Comparison of ENCODE assay signal across 10 cellular contexts in genomic region chr1:21292503-21292990, GRCh38. TPM values are rescaled to one million over a fixed set of nuclear protein-coding genes. Genes with fewer than 3 reads are reported as not detected.
DNase-seq lines count a peak whose midpoint lies in the region; ATAC-seq lines count a peak whose summit lies in the region.
"Had no signal": no experiment of that assay in that cellular context is flagged by ENCODE, and none has a peak within 500 bp of the region (broad histone marks: within the 10 kb centered on the region; RNA-seq: fewer than 3 reads in every experiment).

No MANE protein-coding gene starts in this region.

- peaks cover 79% of the 10 kb centered on the region for H3K4me1 Mint-ChIP-seq in activated CD8-positive, alpha-beta memory T cell treated with anti-CD3 and anti-CD28 coated beads, Interleukin-2, amount 10 ng/mL, durations not matched to agents 7 days and 5 days
- H3K4me1 Mint-ChIP-seq in T-helper 17 cell = peaks cover 52% of the 10 kb centered on the region
- H3K4me1 Mint-ChIP-seq in immature natural killer cell = peaks cover 54 to 61% of the 10 kb centered on the region in 2 donors

- peaks cover 41% of the 10 kb centered on the region for H3K4me1 ChIP-seq in SJCRH30

- H3K36me3 Mint-ChIP-seq in activated CD8-positive, alpha-beta memory T cell treated with anti-CD3 and anti-CD28 coated beads, Interleukin-2, amount 10 ng/mL, durations not matched to agents 7 days and 5 days = no peaks in the 10 kb centered on the region
- H3K36me3 Mint-ChIP-seq in T-helper 17 cell (ENCODE audit: low read depth) (peaks cover 4% of the 10 kb centered on the region), immature natural killer cell (peaks cover 0 to 7% (median 0%) of the 10 kb centered on the region in 3 donors)

- H3K27me3 ChIP-seq in SJCRH30 = no peaks in the 10 kb centered on the region

- no peaks in the 10 kb centered on the region for H3K27me3 Mint-ChIP-seq in activated CD8-positive, alpha-beta memory T cell treated with anti-CD3 and anti-CD28 coated beads, Interleukin-2, amount 10 ng/mL, durations not matched to agents 7 days and 5 days
- H3K27me3 Mint-ChIP-seq in T-helper 17 cell (no peaks in the 10 kb centered on the region), immature natural killer cell (ENCODE audit: low read depth in 3 of 3) (peaks cover 2 to 12% (median 3%) of the 10 kb centered on the region in 3 donors)

- H3K9me3 Mint-ChIP-seq in activated CD8-positive, alpha-beta memory T cell treated with anti-CD3 and anti-CD28 coated beads, Interleukin-2, amount 10 ng/mL, durations not matched to agents 7 days and 5 days (ENCODE audit: low read depth) = no peaks in the 10 kb centered on the region
- no peaks in the 10 kb centered on the region for H3K9me3 Mint-ChIP-seq in immature natural killer cell

- CTCF ChIA-PET in activated CD8-positive, alpha-beta memory T cell treated with anti-CD3 and anti-CD28 coated beads, Interleukin-2, amount 10 ng/mL, durations not matched to agents 7 days and 5 days (lab: Charles Lee) = interaction anchor here (1.0 to 7.0 kb wide), 9 partner anchors 9 to 76 kb away, joined by 3 to 60 read pairs (median 5); no protein-coding TSS in a partner anchor

- no peak for ATAC-seq in activated CD8-positive, alpha-beta memory T cell treated with anti-CD3 and anti-CD28 coated beads, Interleukin-2, amount 10 ng/mL, durations not matched to agents 7 days and 5 days
- no peak for ATAC-seq in T-helper 17 cell
- ATAC-seq: PC-3 had no signal

- no peaks in the 10 kb centered on the region for H3K36me3 ChIP-seq in SJCRH30

- H3K27ac ChIP-seq in temporal lobe (ENCODE audit: low read depth, low read length) (peak overlapping the region; percentile 7), SJCRH30 (no peak overlapping the region; the same call in 1 of the 2 replicates)

- peak overlapping the region; percentile 73 for H3K4me3 Mint-ChIP-seq in activated CD8-positive, alpha-beta memory T cell treated with anti-CD3 and anti-CD28 coated beads, Interleukin-2, amount 10 ng/mL, durations not matched to agents 7 days and 5 days
- H3K4me3 Mint-ChIP-seq in T-helper 17 cell = peak overlapping the region; percentile 93
- H3K4me3 Mint-ChIP-seq in immature natural killer cell = peak overlapping the region; percentile 22 to 83 (median 59)

- DNase-seq in activated CD8-positive, alpha-beta memory T cell treated with anti-CD3 and anti-CD28 coated beads, Interleukin-2, amount 10 ng/mL, durations not matched to agents 7 days and 5 days = no peak
- DNase-seq in activated CD8-positive, alpha-beta memory T cell treated with anti-CD3 and anti-CD28 coated beads for 24 hours = no peak
- DNase-seq in T-helper 17 cell = no peak
- peak in 1 of 3 donors; percentile 5 for DNase-seq in immature natural killer cell
- no peak for DNase-seq in SJCRH30
- no peak for DNase-seq in KG1 (lab: John Stamatoyannopoulos, UW)
- DNase-seq in SK-N-DZ (ENCODE audit: low spot score) = no peak
- DNase-seq: NCI-H1092, PC-3 had no signal

- H3K9me3 ChIP-seq in T-helper 17 cell (ENCODE audit: control insufficient read depth, low read length, poor library complexity, severe bottlenecking) = no peaks in the 10 kb centered on the region
- no peaks in the 10 kb centered on the region for H3K9me3 ChIP-seq in SJCRH30 (replicated peaks)

- H3K4me3 ChIP-seq in SJCRH30 = no peak overlapping the region

- H3K27ac Mint-ChIP-seq in activated CD8-positive, alpha-beta memory T cell treated with anti-CD3 and anti-CD28 coated beads, Interleukin-2, amount 10 ng/mL, durations not matched to agents 7 days and 5 days = peak overlapping the region; percentile 98
- H3K27ac Mint-ChIP-seq in T-helper 17 cell = peak overlapping the region; percentile 100
- peak overlapping the region; percentile 89 to 95 (median 92) for H3K27ac Mint-ChIP-seq in immature natural killer cell

RNA-seq across cellular contexts. Expression of gene ECE1, which starts 2.3 kb away (rescaled TPM):
- total RNA-seq in activated CD8-positive, alpha-beta memory T cell treated with anti-CD3 and anti-CD28 coated beads, Interleukin-2, amount 10 ng/mL, durations not matched to agents 7 days and 5 days = 10 to 100 TPM; 46.6 to 87.5 TPM
- total RNA-seq in T-helper 17 cell (100 to 1,000 TPM; 116 to 117 TPM), temporal lobe (9.8 TPM)
- 10 to 100 TPM in 1 of 3 donors, 1 to 10 TPM in 2; 3.3 to 24.7 (median 4.3) TPM for polyA plus RNA-seq in immature natural killer cell
- 73.2 and 74.5 TPM in 2 replicates for total RNA-seq in SJCRH30 (2014; rRNA removed; shearing (Covaris generic))
- polyA plus RNA-seq in SK-N-DZ (2014; cell fraction: cytosol; rRNA removed) = 17.4 and 17.5 TPM in 2 replicates
- polyA plus RNA-seq in SK-N-DZ (2014; cell fraction: nucleus; rRNA removed) = 6.6 and 9.1 TPM in 2 replicates
